1 cellular context compared by ENCODE assay signal in the genomic region with DNA sequence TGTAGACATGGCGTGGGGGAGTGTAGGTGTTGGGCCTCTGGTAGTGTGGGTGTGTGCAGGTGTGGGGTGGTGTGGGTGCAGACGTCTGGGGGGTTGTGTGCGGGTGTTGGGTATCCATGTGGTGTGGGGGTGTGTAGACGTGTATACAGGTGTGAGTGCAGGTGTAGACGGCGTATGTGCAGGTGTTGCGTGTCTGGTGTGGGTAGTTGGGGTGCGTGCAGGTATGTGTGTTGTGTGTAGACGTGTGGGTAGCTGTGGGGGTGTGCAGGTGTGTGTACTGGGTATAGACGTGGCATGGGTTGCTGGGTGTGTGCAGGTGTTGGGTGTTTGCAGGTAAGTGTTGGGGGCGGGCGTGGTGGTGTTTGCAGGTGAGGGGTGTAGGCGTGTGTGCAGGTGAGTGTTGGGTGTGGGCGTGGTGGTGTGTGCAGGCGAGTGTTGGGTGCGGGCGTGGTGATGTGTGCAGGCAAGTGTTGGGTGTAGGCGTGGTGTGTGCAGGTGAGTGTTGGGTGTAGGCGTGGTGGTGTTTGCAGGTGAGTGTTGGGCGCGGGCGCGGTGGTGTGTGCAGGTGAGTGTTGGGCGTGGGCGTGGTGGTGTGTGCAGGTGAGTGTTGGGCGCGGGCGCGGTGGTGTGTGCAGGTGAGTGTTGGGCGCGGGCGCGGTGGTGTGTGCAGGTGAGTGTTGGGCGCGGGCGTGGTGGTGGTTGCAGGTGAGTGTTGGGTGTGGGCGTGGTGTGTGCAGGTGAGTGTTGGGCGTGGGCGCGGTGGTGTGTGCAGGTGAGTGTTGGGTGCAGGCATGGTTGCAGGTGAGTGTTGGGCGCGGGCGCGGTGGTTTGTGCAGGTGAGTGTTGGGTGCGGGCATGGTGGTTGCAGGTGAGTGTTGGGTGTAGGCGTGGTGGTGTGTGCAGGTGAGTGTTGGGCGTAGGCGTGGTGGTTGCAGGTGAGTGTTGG.
TF ChIP-seq lines count a peak whose summit lies in the region.

No MANE protein-coding gene starts in this region.

TF ChIP-seq in A549, 52 proteins besides CTCF, POLR2A, EP300 and RAD21:
- TF ChIP-seq GATA3 (IDR thresholded peaks at IDR 0.05; ENCODE audit: borderline replicate concordance) (no peak), RCOR1 (IDR thresholded peaks at IDR 0.05; ENCODE audit: low read depth, low read length) (no peak), EHF (CRISPR knock-in tag; IDR thresholded peaks at IDR 0.05) (no peak), SREBF2 (IDR thresholded peaks at IDR 0.05) (no peak), ZSCAN20 (CRISPR knock-in tag; IDR thresholded peaks at IDR 0.05) (no peak), ESRRA (IDR thresholded peaks at IDR 0.05; ENCODE audit: borderline replicate concordance, low read length) (no peak), ZC3H11A (IDR thresholded peaks at IDR 0.05) (no peak), SMC3 (IDR thresholded peaks at IDR 0.05) (no peak), POLR2AphosphoS2 (conservative IDR thresholded peaks at IDR 0.05; ENCODE audit: low read length) (no peak), NR3C1 (IDR thresholded peaks at IDR 0.05) (no peak), HOXA7 (CRISPR knock-in tag; IDR thresholded peaks at IDR 0.05) (no peak), TP53 (CRISPR knock-in tag; IDR thresholded peaks at IDR 0.05) (no peak), HOXB5 (CRISPR knock-in tag; IDR thresholded peaks at IDR 0.05) (no peak), CBX8 (IDR thresholded peaks at IDR 0.05) (no peak), MAFK (IDR thresholded peaks at IDR 0.05; ENCODE audit: partially characterized antibody) (no peak)
- TF ChIP-seq, protein P1, sequence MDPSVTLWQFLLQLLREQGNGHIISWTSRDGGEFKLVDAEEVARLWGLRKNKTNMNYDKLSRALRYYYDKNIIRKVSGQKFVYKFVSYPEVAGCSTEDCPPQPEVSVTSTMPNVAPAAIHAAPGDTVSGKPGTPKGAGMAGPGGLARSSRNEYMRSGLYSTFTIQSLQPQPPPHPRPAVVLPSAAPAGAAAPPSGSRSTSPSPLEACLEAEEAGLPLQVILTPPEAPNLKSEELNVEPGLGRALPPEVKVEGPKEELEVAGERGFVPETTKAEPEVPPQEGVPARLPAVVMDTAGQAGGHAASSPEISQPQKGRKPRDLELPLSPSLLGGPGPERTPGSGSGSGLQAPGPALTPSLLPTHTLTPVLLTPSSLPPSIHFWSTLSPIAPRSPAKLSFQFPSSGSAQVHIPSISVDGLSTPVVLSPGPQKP (IDR thresholded peaks at IDR 0.05; ENCODE audit: low read depth, low read length): no peak
TF ChIP-seq in A549: peak in this region for 0.
